ENCODE assay signal across 11 cellular contexts in the genomic region with DNA sequence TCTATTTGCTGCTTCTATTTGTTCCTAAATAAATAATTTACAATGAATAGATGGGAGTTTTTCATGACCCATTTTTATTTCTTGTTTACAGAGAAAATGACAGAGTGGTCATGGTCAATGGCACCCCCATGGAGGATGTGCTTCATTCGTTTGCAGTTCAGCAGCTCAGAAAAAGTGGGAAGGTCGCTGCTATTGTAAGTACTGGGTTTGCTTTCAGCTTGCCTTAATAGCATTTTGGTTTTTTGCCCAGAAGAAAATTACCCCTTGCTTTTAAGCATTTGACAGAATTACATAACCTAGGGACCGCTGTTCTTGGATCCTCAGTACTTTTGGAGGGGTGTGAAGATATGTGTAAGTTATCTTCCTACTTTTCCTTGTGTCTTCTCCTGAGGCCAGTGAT.
"Had no signal": no experiment of that assay in that cellular context is flagged by ENCODE, and none has a peak within 500 bp of the region (broad histone marks: within the 10 kb centered on the region; RNA-seq: fewer than 3 reads in every experiment).

No MANE protein-coding gene starts in this region.

- H3K4me1 ChIP-seq: colonic mucosa, tibial nerve, vagina had no signal

- H3K27ac ChIP-seq: colonic mucosa, epithelial cell of prostate, gastroesophageal sphincter, skin epidermis, tibial nerve, vagina had no signal

- ATAC-seq: activated naive CD8-positive, alpha-beta T cell treated with anti-CD3 and anti-CD28 coated beads, Interleukin-2, amount 50 U/mL, for 24 hours; gastroesophageal sphincter; WTC11 had no signal

- H3K27me3 ChIP-seq: colonic mucosa, gastroesophageal sphincter, tibial nerve, vagina had no signal

- DNase-seq: activated CD4-positive, alpha-beta T cell treated with anti-CD3 and anti-CD28 coated beads for 48 hours; activated naive CD4-positive, alpha-beta T cell treated with Interleukin-2 at 50 U/mL for 16 hours; activated naive CD8-positive, alpha-beta T cell treated with anti-CD3 and anti-CD28 coated beads, Interleukin-2, amount 50 U/mL, for 24 hours; colonic mucosa; effector CD8-positive, alpha-beta T cell had no signal

- H3K36me3 ChIP-seq: colonic mucosa had no signal

- H3K4me3 ChIP-seq: colonic mucosa, gastroesophageal sphincter, skin epidermis, tibial nerve, vagina had no signal

- H3K9me3 ChIP-seq: colonic mucosa, gastroesophageal sphincter, tibial nerve, vagina had no signal
